8 cellular contexts compared by ENCODE assay signal in genomic region chr12:49342066-49342913, GRCh38. TPM values are rescaled to one million over a fixed set of nuclear protein-coding genes. Genes with fewer than 3 reads are reported as not detected.
DNase-seq lines count a peak whose midpoint lies in the region; ATAC-seq and TF ChIP-seq lines count a peak whose summit lies in the region.

No MANE protein-coding gene starts in this region.

- DNase-seq in CD4-positive, alpha-beta T cell, result peak; percentile 42 to 69 (median 58)
- no peak for DNase-seq in RWPE1 (ENCODE audit: low spot score)
- peak; percentile 51 for DNase-seq in activated effector memory CD4-positive, alpha-beta T cell treated with Interleukin-2 at 50 U/mL for 16 hours
- DNase-seq in fibroblast of villous mesenchyme (ENCODE audit: low read depth), result peak; percentile 79
- peak; percentile 96 for DNase-seq in neural crest cell (ENCODE audit: low read depth, low spot score)
- peak; percentile 86 to 90 for DNase-seq in stimulated activated naive CD8-positive, alpha-beta T cell treated with anti-CD3 and anti-CD28 coated beads, Interleukin-15, amount 100 ng/mL, for 72 hours

- H3K27me3 ChIP-seq in CD4-positive, alpha-beta T cell (ENCODE audit: control insufficient read depth, insufficient read depth, low read length), result peaks cover 79% of the 10 kb centered on the region
- H3K27me3 ChIP-seq in KMS-11 (ENCODE audit: insufficient read depth, low read depth), result peaks cover 54% of the 10 kb centered on the region

- peak overlapping the region; percentile 78 for H3K4me3 Mint-ChIP-seq in CD4-positive, alpha-beta T cell
- H3K4me3 Mint-ChIP-seq in neural crest cell, result peak overlapping the region; percentile 87
- H3K4me3 Mint-ChIP-seq in stimulated activated naive CD8-positive, alpha-beta T cell treated with anti-CD3 and anti-CD28 coated beads, Interleukin-15, amount 100 ng/mL, for 72 hours, result peak overlapping the region; percentile 56 to 68

- ATAC-seq in CD4-positive, alpha-beta T cell (ENCODE audit: poor library complexity), result peak; percentile 78
- ATAC-seq in GM21390 (IDR thresholded peaks at IDR 0.05; ENCODE audit: unreplicated experiment), result peak; percentile 70
- peak; percentile 88 for ATAC-seq in stimulated activated naive CD8-positive, alpha-beta T cell treated with anti-CD3 and anti-CD28 coated beads, Interleukin-15, amount 100 ng/mL, for 72 hours

- H3K4me1 Mint-ChIP-seq in CD4-positive, alpha-beta T cell (ENCODE audit: low read depth), result peaks cover 59% of the 10 kb centered on the region
- peaks cover 69% of the 10 kb centered on the region for H3K4me1 Mint-ChIP-seq in neural crest cell
- H3K4me1 Mint-ChIP-seq in stimulated activated naive CD8-positive, alpha-beta T cell treated with anti-CD3 and anti-CD28 coated beads, Interleukin-15, amount 100 ng/mL, for 72 hours, result peaks cover 48% of the 10 kb centered on the region

- peak overlapping the region; percentile 85 for H3K4me2 ChIP-seq in KMS-11

- H3K9me3 ChIP-seq in CD4-positive, alpha-beta T cell (ENCODE audit: control insufficient read depth, low read length), result no peaks in the 10 kb centered on the region

- peaks cover 89% of the 10 kb centered on the region for H3K27me3 Mint-ChIP-seq in CD4-positive, alpha-beta T cell
- peaks cover 96% of the 10 kb centered on the region for H3K27me3 Mint-ChIP-seq in neural crest cell (ENCODE audit: low read depth)
- H3K27me3 Mint-ChIP-seq in stimulated activated naive CD8-positive, alpha-beta T cell treated with anti-CD3 and anti-CD28 coated beads, Interleukin-15, amount 100 ng/mL, for 72 hours, result peaks cover 100% of the 10 kb centered on the region

- no peaks in the 10 kb centered on the region for H3K79me2 ChIP-seq in KMS-11 (ENCODE audit: insufficient read depth, low read depth)

- H3K4me3 ChIP-seq in KMS-11 (IDR thresholded peaks at IDR 0.05; ENCODE audit: insufficient read depth, low read depth, low read length), result no peak overlapping the region
- H3K4me3 ChIP-seq in fibroblast of villous mesenchyme (ENCODE audit: low read depth, low read length), result peak overlapping the region; percentile 56

- H3K27ac Mint-ChIP-seq in CD4-positive, alpha-beta T cell, result no peak overlapping the region
- no peak overlapping the region for H3K27ac Mint-ChIP-seq in neural crest cell (ENCODE audit: unreplicated experiment)
- peak overlapping the region in 1 of 2 donors; percentile 50 for H3K27ac Mint-ChIP-seq in stimulated activated naive CD8-positive, alpha-beta T cell treated with anti-CD3 and anti-CD28 coated beads, Interleukin-15, amount 100 ng/mL, for 72 hours

- POLR2A ChIA-PET in CD4-positive, alpha-beta T cell (lab: Charles Lee), result interaction anchor here (0.8 to 1.7 kb wide), 7 partner anchors 9 to 171 kb away, joined by 3 to 6 read pairs (median 4); partner anchors contain the start of genes PRPH, SPATS2 and TROAP
- POLR2A ChIA-PET in RWPE1 (lab: Yijun Ruan, JAX; ENCODE audit: low non-redundant PET), result no interaction called here

- TF ChIP-seq CTCF in CD4-positive, alpha-beta T cell (IDR thresholded peaks at IDR 0.05), result peak; percentile 87
- TF ChIP-seq CTCF in KMS-11 (conservative IDR thresholded peaks at IDR 0.05; ENCODE audit: low read depth, low read length) (peak; percentile 93), RWPE1 (conservative IDR thresholded peaks at IDR 0.05; ENCODE audit: low read depth) (peak; percentile 86), fibroblast of villous mesenchyme (IDR thresholded peaks at IDR 0.05; ENCODE audit: insufficient read depth, low read depth, low read length) (peak; percentile 69), neural crest cell (conservative IDR thresholded peaks at IDR 0.05) (peak; percentile 98)

- no peaks in the 10 kb centered on the region for H3K36me3 ChIP-seq in KMS-11 (ENCODE audit: insufficient read depth)

- intact Hi-C loops in CD4-positive, alpha-beta T cell (cut with DNase I, micrococcal nuclease), result loop anchor here (1.0 kb wide), 1 partner anchor 54 kb away; no protein-coding TSS in a partner anchor

- no peak overlapping the region for H3K27ac ChIP-seq in CD4-positive, alpha-beta T cell (ENCODE audit: low read depth, low read length)
- no peak overlapping the region for H3K27ac ChIP-seq in KMS-11
- H3K27ac ChIP-seq in RWPE1, result no peak overlapping the region

- peaks cover 34% of the 10 kb centered on the region for H3K4me1 ChIP-seq in KMS-11 (ENCODE audit: low read depth, poor library complexity, severe bottlenecking)

- no peaks in the 10 kb centered on the region for H3K9me3 Mint-ChIP-seq in CD4-positive, alpha-beta T cell
- no peaks in the 10 kb centered on the region for H3K9me3 Mint-ChIP-seq in neural crest cell
- H3K9me3 Mint-ChIP-seq in stimulated activated naive CD8-positive, alpha-beta T cell treated with anti-CD3 and anti-CD28 coated beads, Interleukin-15, amount 100 ng/mL, for 72 hours, result no peaks in the 10 kb centered on the region

- CTCF ChIA-PET in CD4-positive, alpha-beta T cell (lab: Charles Lee), result interaction anchor here (0.6 to 3.5 kb wide), 16 partner anchors 8 to 107 kb away, joined by 3 to 25 read pairs (median 6); partner anchors contain the start of genes SPATS2 and TROAP
- CTCF ChIA-PET in RWPE1 (lab: Yijun Ruan, JAX), result interaction anchor here (0.6 to 2.7 kb wide), 15 partner anchors 8 to 190 kb away, joined by 3 to 30 read pairs (median 4); no protein-coding TSS in a partner anchor

- H4K20me1 ChIP-seq in KMS-11 (ENCODE audit: insufficient read depth), result no peaks in the 10 kb centered on the region

- peak overlapping the region; percentile 79 for H2AFZ ChIP-seq in KMS-11 (ENCODE audit: low read depth)

- H3K9ac ChIP-seq in KMS-11, result no peak overlapping the region

- H3K36me3 Mint-ChIP-seq in CD4-positive, alpha-beta T cell (ENCODE audit: low read depth), result no peaks in the 10 kb centered on the region
- H3K36me3 Mint-ChIP-seq in neural crest cell (ENCODE audit: low read depth), result no peaks in the 10 kb centered on the region

RNA-seq across cellular contexts. Expression of gene DNAJC22, which starts 4.4 kb away (rescaled TPM):
- total RNA-seq in CD4-positive, alpha-beta T cell, result not detected
- 1.7 and 2.6 TPM in 2 replicates for total RNA-seq in fibroblast of villous mesenchyme
- total RNA-seq in neural crest cell, result 0.32 and 0.35 TPM in 2 replicates

RNA-seq across cellular contexts. Expression of gene C1QL4, which starts 5.3 kb away (rescaled TPM):
- total RNA-seq in CD4-positive, alpha-beta T cell, result not detected
- total RNA-seq in fibroblast of villous mesenchyme (under 0.01 TPM in 1 of 2 replicates, not detected in the other), neural crest cell (0.63 and 0.80 TPM in 2 replicates)

RNA-seq across cellular contexts. Expression of gene TROAP, which starts 19.2 kb away (rescaled TPM):
- under 1 TPM; 0.30 to 0.31 TPM for total RNA-seq in CD4-positive, alpha-beta T cell
- total RNA-seq in fibroblast of villous mesenchyme (11.3 and 14.7 TPM in 2 replicates), neural crest cell (88.0 and 91.2 TPM in 2 replicates)

RNA-seq across cellular contexts. Expression of gene SPATS2, which starts 25.0 kb away (rescaled TPM):
- total RNA-seq in CD4-positive, alpha-beta T cell, result 1 to 10 TPM; 6.1 to 6.4 TPM
- 30.6 and 32.4 TPM in 2 replicates for total RNA-seq in fibroblast of villous mesenchyme
- 45.2 and 45.7 TPM in 2 replicates for total RNA-seq in neural crest cell

RNA-seq across cellular contexts. Expression of gene PRPH, which starts 47.3 kb away (rescaled TPM):
- under 1 TPM in 1 of 2 experiments, not detected in 1; 0.56 TPM for total RNA-seq in CD4-positive, alpha-beta T cell
- total RNA-seq in fibroblast of villous mesenchyme (under 0.01 TPM in 1 of 2 replicates, not detected in the other), neural crest cell (0.70 and 1.3 TPM in 2 replicates)
